ENCODE assay signal across 8 cellular contexts in the genomic region with DNA sequence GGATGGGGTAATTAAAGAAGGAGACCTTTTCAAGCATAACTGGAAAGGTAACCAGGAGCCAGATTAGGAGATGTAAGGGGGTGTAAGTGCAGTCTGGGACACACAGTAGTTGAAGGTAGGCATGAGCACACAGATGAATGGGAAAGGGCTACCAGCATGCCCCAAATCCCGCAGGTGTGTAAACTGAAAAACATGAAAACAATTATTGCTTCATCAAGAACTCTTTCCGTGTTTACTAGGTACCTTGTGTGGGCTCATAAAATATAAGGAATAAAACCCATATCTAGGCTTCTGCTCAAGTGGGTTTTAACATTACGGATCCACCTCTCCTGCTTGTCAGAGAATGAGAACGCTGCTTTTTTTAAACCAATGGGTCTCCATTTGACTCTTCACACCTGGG. TPM values are rescaled to one million over a fixed set of nuclear protein-coding genes. Genes with fewer than 3 reads are reported as not detected.
DNase-seq lines count a peak whose midpoint lies in the region; ATAC-seq and TF ChIP-seq lines count a peak whose summit lies in the region.

No MANE protein-coding gene starts in this region.

- H3K27me3 Mint-ChIP-seq in chondrocyte (ENCODE audit: low read depth) (no peaks in the 10 kb centered on the region), naive B cell (no peaks in the 10 kb centered on the region)

- peak overlapping the region; percentile 92 for H3K4me3 ChIP-seq in AG09309 (ENCODE audit: control insufficient read depth, low read depth, low read length)
- H3K4me3 ChIP-seq in Jurkat, Clone E6-1 (ENCODE audit: low read length) = peak overlapping the region; percentile 86

- peaks cover 39% of the 10 kb centered on the region for H3K4me1 Mint-ChIP-seq in chondrocyte (ENCODE audit: low read depth)
- H3K4me1 Mint-ChIP-seq in naive B cell = peaks cover 44 to 58% (median 53%) of the 10 kb centered on the region in 3 donors

- H3K27ac Mint-ChIP-seq in chondrocyte (ENCODE audit: unreplicated experiment) (no peak overlapping the region), naive B cell (peak overlapping the region; percentile 42 to 90 (median 63))

- TF ChIP-seq CTCF in AG09309 (IDR thresholded peaks at IDR 0.05; ENCODE audit: control insufficient read depth, insufficient read depth, low read depth, low read length, missing control alignments) (no peak), chondrocyte (IDR thresholded peaks at IDR 0.05) (no peak)

- H3K4me3 Mint-ChIP-seq in chondrocyte (ENCODE audit: unreplicated experiment) (peak overlapping the region; percentile 81), naive B cell (peak overlapping the region; percentile 84 to 94 (median 90))

- no peaks in the 10 kb centered on the region for H3K9me3 Mint-ChIP-seq in chondrocyte (ENCODE audit: low read depth)
- no peaks in the 10 kb centered on the region for H3K9me3 Mint-ChIP-seq in naive B cell

- H3K36me3 Mint-ChIP-seq in chondrocyte (ENCODE audit: low read depth) = no peaks in the 10 kb centered on the region
- H3K36me3 Mint-ChIP-seq in naive B cell = no peaks in the 10 kb centered on the region

- DNase-seq in AG09309 (ENCODE audit: low read depth) (no peak), chondrocyte (ENCODE audit: low spot score) (no peak), naive B cell (no peak), COLO668 (lab: John Stamatoyannopoulos, UW; ENCODE audit: unreplicated experiment) (no peak)
- DNase-seq in Jurkat, Clone E6-1 (ENCODE audit: low read depth, low spot score) = no peak

- no peak for ATAC-seq in naive B cell (ENCODE audit: low read depth in 2 of 2)
- no peak for ATAC-seq in HG02981 (IDR thresholded peaks at IDR 0.05; ENCODE audit: unreplicated experiment)
- ATAC-seq in GM19455 (IDR thresholded peaks at IDR 0.05; ENCODE audit: unreplicated experiment) = no peak
- no peak for ATAC-seq in HG02938 (IDR thresholded peaks at IDR 0.05; ENCODE audit: unreplicated experiment)

RNA-seq across cellular contexts. Expression of gene MAPKAP1, which starts 1.1 kb away (rescaled TPM):
- polyA plus RNA-seq in Jurkat, Clone E6-1 (2012; ENCODE audit: insufficient read depth, insufficient read length) = 86.0 TPM
- 80.3 to 93.9 TPM (median 91.5 TPM) in 3 replicates for total RNA-seq in chondrocyte
- polyA plus RNA-seq in naive B cell (ENCODE audit: low read depth in 6 of 6) = 10 to 100 TPM; 62.4 to 76.1 (median 67.7) TPM

RNA-seq across cellular contexts. Expression of gene PBX3, which starts 41.3 kb away (rescaled TPM):
- polyA plus RNA-seq in Jurkat, Clone E6-1 (2012; ENCODE audit: insufficient read depth, insufficient read length) = 18.6 TPM
- total RNA-seq in chondrocyte = 24.1 to 32.8 TPM (median 26.6 TPM) in 3 replicates
- 10 to 100 TPM in 3 of 6 donors, 1 to 10 TPM in 3; 7.5 to 15.8 (median 10.1) TPM for polyA plus RNA-seq in naive B cell (ENCODE audit: low read depth in 6 of 6)
